ENCODE assay signal across 15 cellular contexts in the genomic region with DNA sequence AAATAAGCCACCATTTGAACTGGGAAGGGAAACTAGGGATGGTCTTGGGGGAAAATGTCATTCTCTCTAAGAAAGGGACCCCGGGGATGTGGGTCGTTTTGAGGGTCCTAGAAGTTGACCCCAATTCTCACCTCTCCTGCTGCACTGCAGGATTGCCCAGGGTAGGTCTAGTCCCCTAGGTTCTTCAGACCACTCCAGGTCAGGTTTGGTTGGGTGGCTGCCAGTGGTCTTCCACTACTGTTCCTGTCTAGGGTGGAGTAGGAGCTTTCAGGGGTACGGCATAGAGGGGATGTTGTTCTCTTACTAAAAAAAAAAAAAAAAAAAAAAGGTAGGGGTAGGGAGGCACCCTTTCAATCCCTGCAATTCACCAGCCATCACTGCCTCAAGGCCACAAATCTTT. TPM values are rescaled to one million over a fixed set of nuclear protein-coding genes. Genes with fewer than 3 reads are reported as not detected.
DNase-seq lines count a peak whose midpoint lies in the region; ATAC-seq and TF ChIP-seq lines count a peak whose summit lies in the region.
"Had no signal": no experiment of that assay in that cellular context is flagged by ENCODE, and none has a peak within 500 bp of the region (broad histone marks: within the 10 kb centered on the region; RNA-seq: fewer than 3 reads in every experiment).

No MANE protein-coding gene starts in this region.

- H3K4me1 ChIP-seq in HUES6 (ENCODE audit: control insufficient read depth, insufficient read depth, low read length) (peaks cover 19% of the 10 kb centered on the region), tibial nerve (peaks cover 0 to 79% (median 15%) of the 10 kb centered on the region in 4 donors), H9 (ENCODE audit: insufficient read depth, low read length) (no peaks in the 10 kb centered on the region), right atrium auricular region (peaks cover 0 to 47% of the 10 kb centered on the region in 2 donors)

- H3K4me3 ChIP-seq in HUES6 (ENCODE audit: low read depth, low read length): peak overlapping the region; percentile 26; the same call in 1 of the 2 replicates
- H3K4me3 ChIP-seq in astrocyte of the spinal cord (ENCODE audit: low read depth, low read length): peak overlapping the region; percentile 64
- H3K4me3 ChIP-seq in tibial nerve: peak overlapping the region; percentile 53 to 74 (median 62)
- H3K4me3 ChIP-seq in right atrium auricular region: no peak overlapping the region
- H3K4me3 ChIP-seq: cardiac muscle cell had no signal

- H3K9me3 ChIP-seq in HUES6 (ENCODE audit: control insufficient read depth, insufficient read depth, low read depth, low read length) (no peaks in the 10 kb centered on the region), tibial nerve (no peaks in the 10 kb centered on the region), H9 (ENCODE audit: control insufficient read depth, low read depth, low read length) (no peaks in the 10 kb centered on the region), right atrium auricular region (no peaks in the 10 kb centered on the region)

- no peak overlapping the region for H3K23ac ChIP-seq in H9 (ENCODE audit: insufficient read length, low read depth, low read length)

- H3K4me2 ChIP-seq in H9 (ENCODE audit: insufficient read depth, insufficient read length, low read length): no peak overlapping the region

- H3K14ac ChIP-seq in H9 (ENCODE audit: insufficient read depth, low read length): no peak overlapping the region

- H3K56ac ChIP-seq in H9 (ENCODE audit: insufficient read length, low read depth, low read length): no peak overlapping the region

- no peak for TF ChIP-seq CTCF in astrocyte of the spinal cord (IDR thresholded peaks at IDR 0.05; ENCODE audit: low read depth, low read length)
- no peak for TF ChIP-seq CTCF in mesothelial cell of epicardium (IDR thresholded peaks at IDR 0.05; ENCODE audit: unreplicated experiment)
- TF ChIP-seq CTCF in tibial nerve (IDR thresholded peaks at IDR 0.05): no peak
- no peak for TF ChIP-seq CTCF in H9 (conservative IDR thresholded peaks at IDR 0.05)
- no peak for TF ChIP-seq CTCF in right atrium auricular region (IDR thresholded peaks at IDR 0.05)

- H4K5ac ChIP-seq in H9 (ENCODE audit: insufficient read length, low read depth, low read length): no peak overlapping the region

- H2BK20ac ChIP-seq in H9 (ENCODE audit: low read depth, low read length, poor library complexity, severe bottlenecking): no peak overlapping the region

- peaks cover 31% of the 10 kb centered on the region for H3K4me1 Mint-ChIP-seq in mesothelial cell of epicardium
- peaks cover 10 to 29% of the 10 kb centered on the region in 2 experiments for H3K4me1 Mint-ChIP-seq in H9

- H2AFZ ChIP-seq in H9 (ENCODE audit: low read length): no peak overlapping the region

- H3K9me3 Mint-ChIP-seq in mesothelial cell of epicardium (no peaks in the 10 kb centered on the region), H9 (peaks cover 0 to 1% of the 10 kb centered on the region in 2 experiments; a peak in 2 of 5 replicates)
- H3K9me3 Mint-ChIP-seq: activated CD4-positive, alpha-beta T cell treated with anti-CD3 and anti-CD28 coated beads, Interleukin-2, amount 10 ng/mL, durations not matched to agents 24 days and 14 days; activated naive CD4-positive, alpha-beta T cell treated with anti-CD3 and anti-CD28 coated beads, Interleukin-2, amount 50 U/mL, for 72 hours had no signal

- no peak overlapping the region for H3K4ac ChIP-seq in H9 (ENCODE audit: low read depth, low read length)

- H2BK12ac ChIP-seq in H9 (ENCODE audit: insufficient read length, low read depth, low read length): no peak overlapping the region

- H2AK5ac ChIP-seq in H9 (ENCODE audit: insufficient read length, low read length): no peak overlapping the region

- peaks cover 10% of the 10 kb centered on the region for H3K23me2 ChIP-seq in H9 (ENCODE audit: insufficient read length, low read depth, low read length, poor library complexity, severe bottlenecking)

- H3K36me3 ChIP-seq in HUES6 (ENCODE audit: control insufficient read depth, insufficient read depth, low read length) (no peaks in the 10 kb centered on the region), tibial nerve (no peaks in the 10 kb centered on the region), right atrium auricular region (no peaks in the 10 kb centered on the region)
- H3K36me3 ChIP-seq: cardiac muscle cell had no signal

- 9 to 14% methylated on average over 3 of the region's 3 CpGs for WGBS in tibial nerve, 2 donors
- WGBS in H9 (ENCODE audit: extremely low coverage, insufficient read length, low lambda C conversion rate): no CpG with 5 or more reads among the region's 3 CpGs

- no peak overlapping the region for H3K18ac ChIP-seq in H9 (ENCODE audit: insufficient read length, low read depth, low read length)

- H3K27ac ChIP-seq in HUES6 (ENCODE audit: low read depth, low read length) (no peak overlapping the region), tibial nerve (peak overlapping the region; percentile 87 to 99 (median 96)), H9 (ENCODE audit: insufficient read length, low read depth, low read length) (no peak overlapping the region), right atrium auricular region (no peak overlapping the region)
- H3K27ac ChIP-seq: cardiac muscle cell had no signal

- H3K27ac Mint-ChIP-seq in mesothelial cell of epicardium (no peak overlapping the region), H9 (no peak overlapping the region)
- H3K27ac Mint-ChIP-seq: activated CD4-positive, alpha-beta T cell treated with anti-CD3 and anti-CD28 coated beads, Interleukin-2, amount 10 ng/mL, durations not matched to agents 24 days and 14 days; activated naive CD4-positive, alpha-beta T cell treated with anti-CD3 and anti-CD28 coated beads, Interleukin-2, amount 50 U/mL, for 72 hours had no signal

- no peak for ATAC-seq in GM18502 (IDR thresholded peaks at IDR 0.05; ENCODE audit: poor library complexity, unreplicated experiment)
- ATAC-seq: activated naive CD4-positive, alpha-beta T cell treated with anti-CD3 and anti-CD28 coated beads, Interleukin-2, amount 50 U/mL, for 72 hours had no signal

- H3K79me1 ChIP-seq in H9 (ENCODE audit: insufficient read depth, low read depth, low read length, poor library complexity, severe bottlenecking): no peaks in the 10 kb centered on the region

- no peak overlapping the region for H2BK15ac ChIP-seq in H9 (ENCODE audit: low read depth, low read length)

- no peaks in the 10 kb centered on the region for H3K79me2 ChIP-seq in H9 (ENCODE audit: insufficient read depth, low read length)

- H3K4me3 Mint-ChIP-seq in mesothelial cell of epicardium (peak overlapping the region; percentile 81), H9 (no peak overlapping the region)
- H3K4me3 Mint-ChIP-seq: activated CD4-positive, alpha-beta T cell treated with anti-CD3 and anti-CD28 coated beads, Interleukin-2, amount 10 ng/mL, durations not matched to agents 24 days and 14 days had no signal

- H2BK120ac ChIP-seq in H9 (ENCODE audit: low read depth, low read length, poor library complexity, severe bottlenecking): no peak overlapping the region

- peak overlapping the region; percentile 67 for H3K9ac ChIP-seq in HUES6 (ENCODE audit: low read length)
- H3K9ac ChIP-seq in H9 (ENCODE audit: extremely low read depth, insufficient read length, low read length): no peak overlapping the region

- no peak overlapping the region for H3T11ph ChIP-seq in H9 (ENCODE audit: low read length)

- no peak overlapping the region for H4K8ac ChIP-seq in H9 (replicated peaks; ENCODE audit: insufficient read length, low read depth, low read length)

- H2BK5ac ChIP-seq in H9 (ENCODE audit: insufficient read length, low read length): no peak overlapping the region

- in situ Hi-C loops in astrocyte of the spinal cord (cut with HindIII; ENCODE audit: low sequenced_read_pairs): loop anchor here (25.0 kb wide), 1 partner anchor 171 kb away; a partner anchor contains a TSS

- peaks cover 100% of the 10 kb centered on the region for H3K27me3 ChIP-seq in HUES6 (ENCODE audit: control insufficient read depth, insufficient read depth, low read length)
- peaks cover 0 to 52% of the 10 kb centered on the region in 2 donors for H3K27me3 ChIP-seq in tibial nerve
- peaks cover 91% of the 10 kb centered on the region for H3K27me3 ChIP-seq in H9 (ENCODE audit: insufficient read depth, low read length)
- peaks cover 26 to 53% of the 10 kb centered on the region in 2 donors for H3K27me3 ChIP-seq in right atrium auricular region

- H3K27me3 Mint-ChIP-seq in mesothelial cell of epicardium (ENCODE audit: low read depth): peaks cover 86% of the 10 kb centered on the region
- peaks cover 100% of the 10 kb centered on the region for H3K27me3 Mint-ChIP-seq in H9 (ENCODE audit: low read depth)

- H4K91ac ChIP-seq in H9 (ENCODE audit: insufficient read length, low read depth, low read length): no peak overlapping the region

- TF ChIP-seq EP300 in tibial nerve (IDR thresholded peaks at IDR 0.05): no peak

- H3K36me3 Mint-ChIP-seq in mesothelial cell of epicardium (peaks cover under 1% of the 10 kb centered on the region), H9 (ENCODE audit: insufficient read depth in 1 of 3, low read depth in 3 of 3) (no peaks in the 10 kb centered on the region)

- H4K20me1 ChIP-seq in H9 (ENCODE audit: control insufficient read depth, insufficient read depth, insufficient read length): no peaks in the 10 kb centered on the region

- no peak for DNase-seq in astrocyte of the spinal cord (ENCODE audit: low read depth, low spot score)
- no peak for DNase-seq in mesothelial cell of epicardium (ENCODE audit: low spot score in 2 of 2, unreplicated experiment in 2 of 2)
- DNase-seq in tibial nerve (ENCODE audit: low spot score in 2 of 2): no peak
- no peak for DNase-seq in NCI-H446 treated with DMSO at 0.1 percent for 48 hours (lab: John Stamatoyannopoulos, UW)
- no peak for DNase-seq in H9
- DNase-seq in right atrium auricular region (ENCODE audit: low spot score): no peak
- DNase-seq: activated CD4-positive, alpha-beta T cell treated with anti-CD3 and anti-CD28 coated beads, Interleukin-2, amount 10 ng/mL, durations not matched to agents 24 days and 14 days; activated T-cell treated with anti-CD3 and anti-CD28 coated beads for 4 hours; Kasumi-1 had no signal

- TF ChIP-seq POLR2A in tibial nerve (IDR thresholded peaks at IDR 0.05): no peak

RNA-seq across cellular contexts. Expression of a gene that starts 7.3 kb away (rescaled TPM):
- total RNA-seq in mesothelial cell of epicardium (4.9 to 5.9 TPM (median 5.5 TPM) in 3 replicates), tibial nerve (1 to 10 TPM in 3 of 4 donors, under 1 TPM in 1; 0.98 to 2.3 (median 2.0) TPM), H9 (2021) (not detected in 2 replicates), right atrium auricular region (not detected)
- total RNA-seq: activated CD4-positive, alpha-beta T cell treated with anti-CD3 and anti-CD28 coated beads, Interleukin-2, amount 10 ng/mL, durations not matched to agents 24 days and 14 days; activated naive CD4-positive, alpha-beta T cell treated with anti-CD3 and anti-CD28 coated beads, Interleukin-2, amount 50 U/mL, for 72 hours; osteocyte; T-helper 2 cell treated with Interferon-gamma antibody and Interleukin-4, amounts not matched to agents 100 ng/mL and 5 ng/mL, for 36 hours had no signal

RNA-seq across cellular contexts. Expression of a gene that starts 12.2 kb away (rescaled TPM):
- total RNA-seq in mesothelial cell of epicardium (15.5 to 17.4 TPM (median 16.3 TPM) in 3 replicates), tibial nerve (10 to 100 TPM in 1 of 4 donors, 1 to 10 TPM in 3; 3.6 to 17.3 (median 7.2) TPM), H9 (2021) (not detected in 2 replicates), right atrium auricular region (not detected)
- total RNA-seq: activated CD4-positive, alpha-beta T cell treated with anti-CD3 and anti-CD28 coated beads, Interleukin-2, amount 10 ng/mL, durations not matched to agents 24 days and 14 days; activated naive CD4-positive, alpha-beta T cell treated with anti-CD3 and anti-CD28 coated beads, Interleukin-2, amount 50 U/mL, for 72 hours; cardiac muscle cell; osteocyte; T-helper 2 cell treated with Interferon-gamma antibody and Interleukin-4, amounts not matched to agents 100 ng/mL and 5 ng/mL, for 36 hours had no signal

RNA-seq across cellular contexts. Expression of a gene that starts 16.1 kb away (rescaled TPM):
- 1.1 to 2.0 TPM (median 1.6 TPM) in 3 replicates for total RNA-seq in mesothelial cell of epicardium
- 10 to 100 TPM in 1 of 4 donors, 1 to 10 TPM in 3; 4.4 to 10.5 (median 7.9) TPM for total RNA-seq in tibial nerve
- not detected in 2 replicates for total RNA-seq in H9 (2021)
- total RNA-seq in right atrium auricular region: not detected
- total RNA-seq: activated CD4-positive, alpha-beta T cell treated with anti-CD3 and anti-CD28 coated beads, Interleukin-2, amount 10 ng/mL, durations not matched to agents 24 days and 14 days; activated naive CD4-positive, alpha-beta T cell treated with anti-CD3 and anti-CD28 coated beads, Interleukin-2, amount 50 U/mL, for 72 hours; cardiac muscle cell; osteocyte; T-helper 2 cell treated with Interferon-gamma antibody and Interleukin-4, amounts not matched to agents 100 ng/mL and 5 ng/mL, for 36 hours had no signal

RNA-seq across cellular contexts. Expression of a gene that starts 16.8 kb away (rescaled TPM):
- total RNA-seq in mesothelial cell of epicardium: 28.7 to 33.8 TPM (median 29.3 TPM) in 3 replicates
- 1 to 10 TPM; 1.4 to 2.7 (median 1.7) TPM for total RNA-seq in tibial nerve
- total RNA-seq in H9 (2021): not detected in 2 replicates
- under 1 TPM in 1 of 2 donors, not detected in 1; 0.33 TPM for total RNA-seq in right atrium auricular region
- total RNA-seq: activated CD4-positive, alpha-beta T cell treated with anti-CD3 and anti-CD28 coated beads, Interleukin-2, amount 10 ng/mL, durations not matched to agents 24 days and 14 days; activated naive CD4-positive, alpha-beta T cell treated with anti-CD3 and anti-CD28 coated beads, Interleukin-2, amount 50 U/mL, for 72 hours; cardiac muscle cell; osteocyte; T-helper 2 cell treated with Interferon-gamma antibody and Interleukin-4, amounts not matched to agents 100 ng/mL and 5 ng/mL, for 36 hours had no signal

RNA-seq across cellular contexts. Expression of a gene that starts 31.1 kb away (rescaled TPM):
- total RNA-seq in mesothelial cell of epicardium (0.95 to 0.97 TPM (median 0.96 TPM) in 3 replicates), tibial nerve (1 to 10 TPM; 1.7 to 6.1 (median 2.5) TPM), H9 (2021) (not detected in 2 replicates), right atrium auricular region (not detected)
- total RNA-seq: activated CD4-positive, alpha-beta T cell treated with anti-CD3 and anti-CD28 coated beads, Interleukin-2, amount 10 ng/mL, durations not matched to agents 24 days and 14 days; activated naive CD4-positive, alpha-beta T cell treated with anti-CD3 and anti-CD28 coated beads, Interleukin-2, amount 50 U/mL, for 72 hours; cardiac muscle cell; osteocyte; T-helper 2 cell treated with Interferon-gamma antibody and Interleukin-4, amounts not matched to agents 100 ng/mL and 5 ng/mL, for 36 hours had no signal

Comparison
In these comparisons a context has a peak if more than half of its experiments do, and no peak if none do; other contexts are left out.
1. H3K27ac ChIP-seq: peak in tibial nerve (4 of 4); none in HUES6 (single experiment), H9 (single experiment) and right atrium auricular region (0 of 2).
2. H3K4me3 ChIP-seq: peak in HUES6 (single experiment), astrocyte of the spinal cord (single experiment) and tibial nerve (4 of 4); none in right atrium auricular region (0 of 2).